23 cellular contexts compared by ENCODE assay signal in genomic region chr6:161056451-161056850, GRCh38.
DNase-seq lines count a peak whose midpoint lies in the region; ATAC-seq and TF ChIP-seq lines count a peak whose summit lies in the region.
"Had no signal": no experiment of that assay in that cellular context is flagged by ENCODE, and none has a peak within 500 bp of the region (broad histone marks: within the 10 kb centered on the region; RNA-seq: fewer than 3 reads in every experiment).

No MANE protein-coding gene starts in this region.

- ATAC-seq in GM18499 (IDR thresholded peaks at IDR 0.05; ENCODE audit: insufficient read depth, unreplicated experiment) (peak; percentile 59), GM21717 (IDR thresholded peaks at IDR 0.05; ENCODE audit: unreplicated experiment) (peak; percentile 50), omental fat pad (ENCODE audit: low FRiP score) (no peak)

- intact Hi-C loops in CD4-positive, alpha-beta memory T cell (cut with micrococcal nuclease): no loop called here

- H3K9me3 ChIP-seq in CD4-positive, alpha-beta memory T cell (ENCODE audit: control insufficient read depth in 1 of 2, low read length in 2 of 2): no peaks in the 10 kb centered on the region
- H3K9me3 ChIP-seq: ovary, Peyer's patch, stomach, thyroid gland had no signal

- no peaks in the 10 kb centered on the region for H3K36me3 ChIP-seq in CD4-positive, alpha-beta memory T cell (ENCODE audit: insufficient read depth, low read length)
- H3K36me3 ChIP-seq: ovary, Peyer's patch, thyroid gland had no signal

- H3K36me3 Mint-ChIP-seq in CD4-positive, alpha-beta memory T cell: peaks cover 15 to 41% of the 10 kb centered on the region in 2 donors

- TF ChIP-seq CTCF in omental fat pad (IDR thresholded peaks at IDR 0.05): no peak

- peak overlapping the region in 1 of 8 donors; percentile 21 for H3K4me3 Mint-ChIP-seq in CD4-positive, alpha-beta memory T cell
- H3K4me3 Mint-ChIP-seq: B cell, IgD-negative memory B cell, nephron progenitor cell had no signal

- H3K27me3 Mint-ChIP-seq in CD4-positive, alpha-beta memory T cell: no peaks in the 10 kb centered on the region
- H3K27me3 Mint-ChIP-seq: B cell, IgD-negative memory B cell had no signal

- no peak overlapping the region for H3K27ac ChIP-seq in CD4-positive, alpha-beta memory T cell (ENCODE audit: low read depth, low read length)
- H3K27ac ChIP-seq: ovary, Peyer's patch, stomach, thyroid gland had no signal

- peak overlapping the region in 4 of 7 donors; percentile 79 to 86 (median 86) for H3K27ac Mint-ChIP-seq in CD4-positive, alpha-beta memory T cell
- H3K27ac Mint-ChIP-seq: B cell, nephron progenitor cell had no signal

- no peaks in the 10 kb centered on the region for H3K27me3 ChIP-seq in CD4-positive, alpha-beta memory T cell (ENCODE audit: insufficient read depth, low read length)
- H3K27me3 ChIP-seq: ovary, Peyer's patch, stomach, thyroid gland had no signal

- peaks cover 4% of the 10 kb centered on the region for H3K4me1 ChIP-seq in CD4-positive, alpha-beta memory T cell (ENCODE audit: insufficient read depth, low read length)
- H3K4me1 ChIP-seq: Peyer's patch, thyroid gland had no signal

- H3K9me3 Mint-ChIP-seq in CD4-positive, alpha-beta memory T cell: peaks cover 0 to under 1% (median 0%) of the 10 kb centered on the region in 8 donors
- H3K9me3 Mint-ChIP-seq: activated naive CD4-positive, alpha-beta T cell treated with anti-CD3 and anti-CD28 coated beads, Interleukin-2, amount 50 U/mL, for 72 hours; IgD-negative memory B cell; nephron progenitor cell had no signal

- no peak overlapping the region for H3K4me3 ChIP-seq in CD4-positive, alpha-beta memory T cell (ENCODE audit: low read length in 2 of 2)
- H3K4me3 ChIP-seq: ovary, Peyer's patch, skin epidermis, stomach, thyroid gland had no signal

- H3K4me1 Mint-ChIP-seq in CD4-positive, alpha-beta memory T cell: peaks cover 22 to 27% (median 25%) of the 10 kb centered on the region in 4 donors
- H3K4me1 Mint-ChIP-seq: B cell, nephron progenitor cell had no signal

- DNase-seq in CD4-positive, alpha-beta memory T cell: no peak
- DNase-seq in NCI-H748 (lab: John Stamatoyannopoulos, UW; ENCODE audit: unreplicated experiment) (peak; percentile 28), omental fat pad (ENCODE audit: low spot score) (no peak), DMS53 (lab: John Stamatoyannopoulos, UW) (no peak), HuH-7 (ENCODE audit: low spot score) (no peak)
- DNase-seq: activated CD4-positive, alpha-beta T cell treated with anti-CD3 and anti-CD28 coated beads, Interleukin-2, amount 50 U/mL, for 48 hours; activated CD4-positive, CD25-positive, alpha-beta regulatory T cell; anterior cingulate cortex; caudate nucleus; NCI-H187; NCI-H69; nephron progenitor cell; ovary; Peyer's patch; retina; stomach; thyroid gland had no signal

- CTCF ChIA-PET in CD4-positive, alpha-beta memory T cell (lab: Charles Lee; ENCODE audit: partially characterized antibody): no interaction called here

- POLR2A ChIA-PET in CD4-positive, alpha-beta memory T cell (lab: Charles Lee; ENCODE audit: partially characterized antibody): no interaction called here
